In the genomic region with DNA sequence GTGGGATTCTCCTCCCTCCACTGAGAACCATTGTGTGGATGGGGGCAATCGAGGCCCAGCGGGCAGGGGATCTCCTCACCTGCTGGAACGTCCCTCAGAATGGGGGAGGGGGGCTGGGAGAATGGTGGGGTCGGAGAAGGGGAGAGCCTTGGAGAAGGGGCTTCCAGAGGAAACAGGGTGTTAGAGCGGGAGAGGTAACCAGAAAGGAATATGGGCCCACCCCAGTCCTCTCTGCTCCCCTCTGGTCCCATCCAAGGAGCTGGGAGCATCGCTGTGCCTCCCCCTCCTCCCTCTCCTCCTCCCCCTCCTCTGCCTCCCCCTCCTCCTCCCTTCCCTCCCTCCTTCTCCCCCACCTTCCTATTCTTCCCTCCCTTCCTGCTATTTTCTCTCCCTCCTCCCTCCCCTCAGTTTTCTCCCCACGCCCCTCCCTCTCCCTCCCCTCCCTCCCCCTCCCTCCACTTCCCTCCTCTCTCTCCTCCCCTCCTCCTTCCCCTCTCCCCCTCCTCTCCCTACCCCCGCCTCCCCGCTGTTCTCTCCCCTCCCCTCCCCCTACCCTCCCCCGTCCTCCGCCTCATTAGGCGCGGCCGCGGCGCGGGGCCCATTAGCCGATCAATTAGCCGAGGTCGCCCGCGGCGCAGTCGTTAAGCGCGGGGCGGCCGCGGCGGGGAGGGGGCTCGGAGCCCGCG, we compare ENCODE assay signal across 9 cellular contexts. TPM values are rescaled to one million over a fixed set of nuclear protein-coding genes. Genes with fewer than 3 reads are reported as not detected.
DNase-seq lines count a peak whose midpoint lies in the region; ATAC-seq and TF ChIP-seq lines count a peak whose summit lies in the region.
"Had no signal": no experiment of that assay in that cellular context is flagged by ENCODE, and none has a peak within 500 bp of the region (broad histone marks: within the 10 kb centered on the region; RNA-seq: fewer than 3 reads in every experiment).

No MANE protein-coding gene starts in this region.

- TF ChIP-seq CTCF in CD8-positive, alpha-beta T cell (IDR thresholded peaks at IDR 0.05) = no peak
- no peak for TF ChIP-seq CTCF in neural cell (IDR thresholded peaks at IDR 0.05; ENCODE audit: poor library complexity, severe bottlenecking)

- H3K27ac Mint-ChIP-seq in CD8-positive, alpha-beta T cell = no peak overlapping the region

- no peaks in the 10 kb centered on the region for H3K36me3 Mint-ChIP-seq in CD8-positive, alpha-beta T cell
- H3K36me3 Mint-ChIP-seq: natural killer cell had no signal

- no peaks in the 10 kb centered on the region for H3K79me2 ChIP-seq in neural cell (replicated peaks; ENCODE audit: insufficient read depth, low read length)

- DNase-seq in CD8-positive, alpha-beta T cell = no peak
- peak; percentile 33 for DNase-seq in NCI-H2107 treated with DMSO at 0.1 percent for 48 hours (lab: John Stamatoyannopoulos, UW; ENCODE audit: unreplicated experiment)
- DNase-seq in effector memory CD4-positive, alpha-beta T cell = no peak
- no peak for DNase-seq in T1000 (lab: John Stamatoyannopoulos, UW)
- DNase-seq in cerebellum (ENCODE audit: low spot score) = no peak
- DNase-seq in NK-92 treated with Interleukin-12 subunit alpha and Interleukin-12 subunit beta, amount 100 ng/mL, for 24 hours (lab: John Stamatoyannopoulos, UW) = no peak
- DNase-seq: natural killer cell had no signal

- POLR2A ChIA-PET in CD8-positive, alpha-beta T cell (lab: Charles Lee) = interaction anchor here (1.5 to 1.6 kb wide), 3 partner anchors 8 to 14 kb away, joined by 3 to 9 read pairs (median 5); no protein-coding TSS in a partner anchor

- H3K4me2 ChIP-seq in neural cell (ENCODE audit: low read length) = no peak overlapping the region

- no peaks in the 10 kb centered on the region for H3K36me3 ChIP-seq in CD8-positive, alpha-beta T cell (ENCODE audit: insufficient read depth, low read length)
- no peaks in the 10 kb centered on the region for H3K36me3 ChIP-seq in effector memory CD4-positive, alpha-beta T cell (ENCODE audit: control insufficient read depth, insufficient read depth, low read length)
- no peaks in the 10 kb centered on the region for H3K36me3 ChIP-seq in neural cell (ENCODE audit: insufficient read depth, low read length)

- no peaks in the 10 kb centered on the region for H3F3A ChIP-seq in neural cell (ENCODE audit: insufficient read depth, low read length, poor library complexity, severe bottlenecking)

- H3K4me1 ChIP-seq in CD8-positive, alpha-beta T cell (ENCODE audit: insufficient read depth, low read length) = peaks cover 18% of the 10 kb centered on the region
- H3K4me1 ChIP-seq in effector memory CD4-positive, alpha-beta T cell (ENCODE audit: control insufficient read depth, insufficient read depth, low read length, poor library complexity, severe bottlenecking) = peaks cover 6% of the 10 kb centered on the region

- H3K27ac ChIP-seq in CD8-positive, alpha-beta T cell (ENCODE audit: low read depth, low read length) = no peak overlapping the region
- peak overlapping the region; percentile 31 for H3K27ac ChIP-seq in effector memory CD4-positive, alpha-beta T cell (ENCODE audit: insufficient read depth, low read length, poor library complexity, severe bottlenecking)
- no peak overlapping the region for H3K27ac ChIP-seq in neural cell (ENCODE audit: low read length)

- peak overlapping the region; percentile 43 for H3K4me3 ChIP-seq in CD8-positive, alpha-beta T cell (ENCODE audit: low read depth, low read length)
- H3K4me3 ChIP-seq in effector memory CD4-positive, alpha-beta T cell (ENCODE audit: insufficient read depth, low read depth, low read length, poor library complexity, severe bottlenecking) = no peak overlapping the region
- peak overlapping the region; percentile 46 for H3K4me3 ChIP-seq in neural cell (ENCODE audit: low read length)

- no peak overlapping the region for H2AFZ ChIP-seq in neural cell (ENCODE audit: low read depth, low read length)

- no peaks in the 10 kb centered on the region for H3K9me2 ChIP-seq in neural cell (ENCODE audit: insufficient read depth, low read length)

- TF ChIP-seq EP300 in neural cell (conservative IDR thresholded peaks at IDR 0.05; ENCODE audit: poor library complexity, severe bottlenecking) = no peak

- H3K9me3 ChIP-seq in CD8-positive, alpha-beta T cell (ENCODE audit: low read length) = no peaks in the 10 kb centered on the region
- H3K9me3 ChIP-seq in effector memory CD4-positive, alpha-beta T cell (ENCODE audit: control insufficient read depth, low read length) = no peaks in the 10 kb centered on the region
- H3K9me3 ChIP-seq in neural cell (ENCODE audit: low read length) = no peaks in the 10 kb centered on the region

- TF ChIP-seq RAD21 in neural cell (conservative IDR thresholded peaks at IDR 0.05) = no peak

- no peaks in the 10 kb centered on the region for H3K27me3 ChIP-seq in CD8-positive, alpha-beta T cell (ENCODE audit: insufficient read depth, low read length)
- H3K27me3 ChIP-seq in effector memory CD4-positive, alpha-beta T cell (replicated peaks; ENCODE audit: control insufficient read depth, insufficient read depth, low read length, poor library complexity, severe bottlenecking) = no peaks in the 10 kb centered on the region
- H3K27me3 ChIP-seq in neural cell (ENCODE audit: insufficient read depth, low read depth, low read length) = peaks cover 40% of the 10 kb centered on the region

- intact Hi-C loops in CD8-positive, alpha-beta T cell (cut with DNase I, micrococcal nuclease) = loop anchor here in 1 of 2 experiments (2.0 kb wide), 1 partner anchor 14 kb away; no protein-coding TSS in a partner anchor

- peak overlapping the region; percentile 36 for H3K9ac ChIP-seq in neural cell (ENCODE audit: low read length)

- CTCF ChIA-PET in CD8-positive, alpha-beta T cell (lab: Charles Lee) = no interaction called here

- H4K20me1 ChIP-seq in neural cell (ENCODE audit: insufficient read depth) = no peaks in the 10 kb centered on the region

- H3K27me3 Mint-ChIP-seq in CD8-positive, alpha-beta T cell (ENCODE audit: low read depth) = no peaks in the 10 kb centered on the region

- no peak for ATAC-seq in CD8-positive, alpha-beta T cell
- no peak for ATAC-seq in HG03457 (IDR thresholded peaks at IDR 0.05; ENCODE audit: unreplicated experiment)

- H3K4me1 Mint-ChIP-seq in CD8-positive, alpha-beta T cell (ENCODE audit: low read depth) = peaks cover 21% of the 10 kb centered on the region

- no peaks in the 10 kb centered on the region for H3K9me3 Mint-ChIP-seq in CD8-positive, alpha-beta T cell
- H3K9me3 Mint-ChIP-seq: natural killer cell had no signal

- peak overlapping the region; percentile 53 for H3K4me3 Mint-ChIP-seq in CD8-positive, alpha-beta T cell

TF ChIP-seq in neural cell, 6 proteins besides CTCF, POLR2A, EP300 and RAD21:
- TF ChIP-seq EZH2 (IDR thresholded peaks at IDR 0.05; ENCODE audit: borderline replicate concordance, insufficient read depth, low read length, poor library complexity, severe bottlenecking) (no peak), TAF1 (IDR thresholded peaks at IDR 0.05; ENCODE audit: low read depth) (no peak), MXI1 (conservative IDR thresholded peaks at IDR 0.05; ENCODE audit: poor library complexity, severe bottlenecking) (no peak), POLR2AphosphoS5 (IDR thresholded peaks at IDR 0.05) (no peak), SMC3 (conservative IDR thresholded peaks at IDR 0.05; ENCODE audit: poor library complexity) (no peak)
- TF ChIP-seq, protein P1, sequence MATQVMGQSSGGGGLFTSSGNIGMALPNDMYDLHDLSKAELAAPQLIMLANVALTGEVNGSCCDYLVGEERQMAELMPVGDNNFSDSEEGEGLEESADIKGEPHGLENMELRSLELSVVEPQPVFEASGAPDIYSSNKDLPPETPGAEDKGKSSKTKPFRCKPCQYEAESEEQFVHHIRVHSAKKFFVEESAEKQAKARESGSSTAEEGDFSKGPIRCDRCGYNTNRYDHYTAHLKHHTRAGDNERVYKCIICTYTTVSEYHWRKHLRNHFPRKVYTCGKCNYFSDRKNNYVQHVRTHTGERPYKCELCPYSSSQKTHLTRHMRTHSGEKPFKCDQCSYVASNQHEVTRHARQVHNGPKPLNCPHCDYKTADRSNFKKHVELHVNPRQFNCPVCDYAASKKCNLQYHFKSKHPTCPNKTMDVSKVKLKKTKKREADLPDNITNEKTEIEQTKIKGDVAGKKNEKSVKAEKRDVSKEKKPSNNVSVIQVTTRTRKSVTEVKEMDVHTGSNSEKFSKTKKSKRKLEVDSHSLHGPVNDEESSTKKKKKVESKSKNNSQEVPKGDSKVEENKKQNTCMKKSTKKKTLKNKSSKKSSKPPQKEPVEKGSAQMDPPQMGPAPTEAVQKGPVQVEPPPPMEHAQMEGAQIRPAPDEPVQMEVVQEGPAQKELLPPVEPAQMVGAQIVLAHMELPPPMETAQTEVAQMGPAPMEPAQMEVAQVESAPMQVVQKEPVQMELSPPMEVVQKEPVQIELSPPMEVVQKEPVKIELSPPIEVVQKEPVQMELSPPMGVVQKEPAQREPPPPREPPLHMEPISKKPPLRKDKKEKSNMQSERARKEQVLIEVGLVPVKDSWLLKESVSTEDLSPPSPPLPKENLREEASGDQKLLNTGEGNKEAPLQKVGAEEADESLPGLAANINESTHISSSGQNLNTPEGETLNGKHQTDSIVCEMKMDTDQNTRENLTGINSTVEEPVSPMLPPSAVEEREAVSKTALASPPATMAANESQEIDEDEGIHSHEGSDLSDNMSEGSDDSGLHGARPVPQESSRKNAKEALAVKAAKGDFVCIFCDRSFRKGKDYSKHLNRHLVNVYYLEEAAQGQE (IDR thresholded peaks at IDR 0.05; ENCODE audit: borderline replicate concordance) = no peak

RNA-seq across cellular contexts. Expression of gene TLE5, which starts 15.5 kb away (rescaled TPM):
- 100 to 1,000 TPM; 637 to 677 TPM for total RNA-seq in CD8-positive, alpha-beta T cell
- 153 and 177 TPM in 2 replicates for polyA plus RNA-seq in neural cell
- 115 and 116 TPM in 2 replicates for polyA minus RNA-seq in neural cell
- 92.0 TPM for total RNA-seq in cerebellum

RNA-seq across cellular contexts. Expression of gene TLE2, which starts 17.7 kb away (rescaled TPM):
- 10 to 100 TPM; 12.1 to 15.4 TPM for total RNA-seq in CD8-positive, alpha-beta T cell
- polyA plus RNA-seq in neural cell = 7.0 and 9.6 TPM in 2 replicates
- 2.9 and 8.8 TPM in 2 replicates for polyA minus RNA-seq in neural cell
- 17.0 TPM for total RNA-seq in cerebellum

RNA-seq across cellular contexts. Expression of gene GNA11, which starts 47.4 kb away (rescaled TPM):
- 1 to 10 TPM; 2.3 to 2.6 TPM for total RNA-seq in CD8-positive, alpha-beta T cell
- 28.3 and 30.4 TPM in 2 replicates for polyA plus RNA-seq in neural cell
- polyA minus RNA-seq in neural cell = 34.3 and 41.4 TPM in 2 replicates
- 37.0 TPM for total RNA-seq in cerebellum

Comparison
In these comparisons a context has a peak if more than half of its experiments do, and no peak if none do; other contexts are left out.
1. RNA of gene GNA11, which starts 47.4 kb away (total RNA-seq): 37.0 TPM in cerebellum (single experiment); 2.3 to 2.6 TPM in CD8-positive, alpha-beta T cell; every median in the first group is over 10 times any median in the second.